In genomic region chr17:73192219-73192893, GRCh38 we compare ENCODE assay signal across 8 cellular contexts. TPM values are rescaled to one million over a fixed set of nuclear protein-coding genes. Genes with fewer than 3 reads are reported as not detected.
DNase-seq lines count a peak whose midpoint lies in the region; ATAC-seq and TF ChIP-seq lines count a peak whose summit lies in the region.

No MANE protein-coding gene starts in this region.

- H3K36me3 ChIP-seq in OCI-LY3 (replicated peaks; ENCODE audit: low read depth, low read length) (peaks cover 9% of the 10 kb centered on the region), stomach smooth muscle (ENCODE audit: control insufficient read depth in 2 of 2, insufficient read depth in 2 of 2, low read length in 2 of 2) (peaks cover 7 to 10% of the 10 kb centered on the region in 2 donors)
- peaks cover 0 to 18% (median 6%) of the 10 kb centered on the region in 3 experiments for H3K36me3 ChIP-seq in naive thymus-derived CD4-positive, alpha-beta T cell (ENCODE audit: control insufficient read depth in 2 of 3, insufficient read depth in 3 of 3, low read length in 3 of 3)

- H3K36me3 Mint-ChIP-seq in naive thymus-derived CD4-positive, alpha-beta T cell: peaks cover 2 to 14% (median 5%) of the 10 kb centered on the region in 5 donors

- no peaks in the 10 kb centered on the region for H3K27me3 Mint-ChIP-seq in naive thymus-derived CD4-positive, alpha-beta T cell

- H3K4me1 ChIP-seq in OCI-LY3 (ENCODE audit: low read length): peaks cover 13% of the 10 kb centered on the region
- H3K4me1 ChIP-seq in naive thymus-derived CD4-positive, alpha-beta T cell (ENCODE audit: control insufficient read depth in 2 of 2, insufficient read depth in 2 of 2, low read length in 2 of 2): peaks cover 14 to 18% of the 10 kb centered on the region in 2 donors
- peaks cover 19% of the 10 kb centered on the region for H3K4me1 ChIP-seq in stomach smooth muscle (ENCODE audit: control insufficient read depth, insufficient read depth, low read length)

- no peaks in the 10 kb centered on the region for H4K20me1 ChIP-seq in OCI-LY3 (ENCODE audit: insufficient read depth, low read length)

- POLR2A ChIA-PET in naive thymus-derived CD4-positive, alpha-beta T cell (lab: Charles Lee): interaction anchor here (0.6 to 4.8 kb wide), 7 partner anchors 11 to 466 kb away, joined by 3 to 30 read pairs (median 3); a partner anchor contains a TSS

- peak; percentile 52 for ATAC-seq in GM21381 (IDR thresholded peaks at IDR 0.05; ENCODE audit: unreplicated experiment)
- ATAC-seq in naive thymus-derived CD4-positive, alpha-beta T cell: peak; percentile 80

- H3K27me3 ChIP-seq in OCI-LY3 (ENCODE audit: low read depth, low read length): no peaks in the 10 kb centered on the region
- no peaks in the 10 kb centered on the region for H3K27me3 ChIP-seq in naive thymus-derived CD4-positive, alpha-beta T cell (ENCODE audit: control insufficient read depth in 2 of 2, insufficient read depth in 2 of 2, low read length in 2 of 2)
- no peaks in the 10 kb centered on the region for H3K27me3 ChIP-seq in stomach smooth muscle (ENCODE audit: control insufficient read depth in 1 of 2, insufficient read depth in 2 of 2, low read length in 2 of 2)

- peak overlapping the region; percentile 79 for H2AFZ ChIP-seq in OCI-LY3 (ENCODE audit: low read depth, low read length)

- no peak for TF ChIP-seq CTCF in OCI-LY3 (IDR thresholded peaks at IDR 0.05; ENCODE audit: low read depth, low read length)
- no peak for TF ChIP-seq CTCF in fibroblast of mammary gland (conservative IDR thresholded peaks at IDR 0.05; ENCODE audit: control insufficient read depth, insufficient read depth, low read depth, low read length)

- H3K9ac ChIP-seq in OCI-LY3 (ENCODE audit: low read length) (peak overlapping the region; percentile 80), stomach smooth muscle (ENCODE audit: low read length in 2 of 2) (peak overlapping the region; percentile 66 to 76)

- peak; percentile 78 for DNase-seq in DMS 273 treated with DMSO at 0.1 percent for 48 hours (lab: John Stamatoyannopoulos, UW)
- peak; percentile 78 for DNase-seq in HT1080 (ENCODE audit: low read depth)
- peak; percentile 24 to 47 for DNase-seq in activated T-helper 1 cell treated with anti-CD3 and anti-CD28 coated beads, Interleukin-2, amount 50 U/mL, for 16 hours (ENCODE audit: low read depth in 1 of 2, low spot score in 1 of 2)
- DNase-seq in fibroblast of mammary gland (ENCODE audit: low read depth): peak; percentile 44
- peak; percentile 44 to 79 (median 74) for DNase-seq in naive thymus-derived CD4-positive, alpha-beta T cell

- H3K9me3 Mint-ChIP-seq in naive thymus-derived CD4-positive, alpha-beta T cell: peaks cover 0 to 1% (median 0%) of the 10 kb centered on the region in 11 donors

- peak overlapping the region; percentile 84 to 99 (median 91) for H3K4me3 Mint-ChIP-seq in naive thymus-derived CD4-positive, alpha-beta T cell

- H3K4me3 ChIP-seq in OCI-LY3 (ENCODE audit: low read length): peak overlapping the region; percentile 99
- H3K4me3 ChIP-seq in fibroblast of mammary gland (ENCODE audit: control insufficient read depth, low read depth, low read length): peak overlapping the region; percentile 83
- H3K4me3 ChIP-seq in naive thymus-derived CD4-positive, alpha-beta T cell (ENCODE audit: low read length): peak overlapping the region; percentile 97
- peak overlapping the region; percentile 54 to 85 for H3K4me3 ChIP-seq in stomach smooth muscle (ENCODE audit: low read length in 2 of 2)

- intact Hi-C loops in naive thymus-derived CD4-positive, alpha-beta T cell (cut with micrococcal nuclease): loop anchor here (1.0 to 5.0 kb wide), 8 partner anchors 18 to 1010 kb away; partner anchors contain the start of genes RPL38 (in 1 of the 2) and SLC39A11 (in 1 of the 2)

- peak overlapping the region; percentile 87 for H3K4me2 ChIP-seq in OCI-LY3 (ENCODE audit: low read length)

- CTCF ChIA-PET in naive thymus-derived CD4-positive, alpha-beta T cell (lab: Charles Lee): interaction anchor here (0.5 to 1.8 kb wide), 7 partner anchors 34 to 465 kb away, joined by 3 to 9 read pairs (median 3); a partner anchor contains a TSS

- H3K9me3 ChIP-seq in OCI-LY3 (ENCODE audit: insufficient read depth, low read length): no peaks in the 10 kb centered on the region
- no peaks in the 10 kb centered on the region for H3K9me3 ChIP-seq in naive thymus-derived CD4-positive, alpha-beta T cell (ENCODE audit: control insufficient read depth in 2 of 3, low read length in 3 of 3)
- no peaks in the 10 kb centered on the region for H3K9me3 ChIP-seq in stomach smooth muscle (ENCODE audit: control insufficient read depth in 2 of 2, low read length in 2 of 2)

- peaks cover 10% of the 10 kb centered on the region for H3K79me2 ChIP-seq in OCI-LY3 (ENCODE audit: low read length)

- peak overlapping the region; percentile 70 to 97 (median 93) for H3K27ac Mint-ChIP-seq in naive thymus-derived CD4-positive, alpha-beta T cell

- peak overlapping the region; percentile 79 for H3K27ac ChIP-seq in OCI-LY3 (ENCODE audit: low read length)
- peak overlapping the region; percentile 91 for H3K27ac ChIP-seq in naive thymus-derived CD4-positive, alpha-beta T cell (ENCODE audit: low read depth, low read length)
- peak overlapping the region; percentile 53 for H3K27ac ChIP-seq in stomach smooth muscle (ENCODE audit: low read length)

- H3K4me1 Mint-ChIP-seq in naive thymus-derived CD4-positive, alpha-beta T cell: peaks cover 15 to 40% (median 35%) of the 10 kb centered on the region in 7 donors

RNA-seq across cellular contexts. Expression of gene COG1, which starts 0.5 kb away (rescaled TPM):
- total RNA-seq in HT1080 (2014; rRNA removed; shearing (Covaris generic)): 20.1 and 34.9 TPM in 2 replicates
- polyA plus RNA-seq in HT1080 (2015; cell fraction: cytosol; rRNA removed): 21.5 and 21.8 TPM in 2 replicates
- polyA plus RNA-seq in HT1080 (2015; cell fraction: nucleus; rRNA removed): 67.6 and 68.1 TPM in 2 replicates
- total RNA-seq in naive thymus-derived CD4-positive, alpha-beta T cell: 10 to 100 TPM; 35.0 to 92.7 (median 85.8) TPM
- polyA plus RNA-seq in naive thymus-derived CD4-positive, alpha-beta T cell: 10 to 100 TPM; 25.2 to 45.5 TPM

RNA-seq across cellular contexts. Expression of gene SSTR2, which starts 27.5 kb away (rescaled TPM):
- total RNA-seq in HT1080 (2014; rRNA removed; shearing (Covaris generic)): 0.19 and 0.23 TPM in 2 replicates
- 0.01 and 0.03 TPM in 2 replicates for polyA plus RNA-seq in HT1080 (2015; cell fraction: cytosol; rRNA removed)
- 0.05 and 0.06 TPM in 2 replicates for polyA plus RNA-seq in HT1080 (2015; cell fraction: nucleus; rRNA removed)
- not detected for total RNA-seq in naive thymus-derived CD4-positive, alpha-beta T cell
- not detected for polyA plus RNA-seq in naive thymus-derived CD4-positive, alpha-beta T cell

Comparison
In these comparisons a context has a peak if more than half of its experiments do, and no peak if none do; other contexts are left out.
1. Peak in every context shown above with its lines: DNase-seq, ATAC-seq, H3K4me3 ChIP-seq and H3K27ac ChIP-seq.